Comparison of ENCODE assay signal across 10 cellular contexts in genomic region chr2:46676198-46676597, GRCh38.
"Had no signal": no experiment of that assay in that cellular context is flagged by ENCODE, and none has a peak within 500 bp of the region (broad histone marks: within the 10 kb centered on the region; RNA-seq: fewer than 3 reads in every experiment).

No MANE protein-coding gene starts in this region.

- DNase-seq: H9, HCEC 1CT, HFFc6, IMR-90, KBM-7 had no signal

- FAIRE-seq: H1, H54, HTR-8/SVneo had no signal

- ATAC-seq: GM23338 had no signal

- H3K27ac Mint-ChIP-seq: GM23338, H9, HFFc6 had no signal

- H3K27ac ChIP-seq: KMS-11 had no signal

- H3K9ac ChIP-seq: KMS-11 had no signal

- H3K4me3 ChIP-seq: GM23338 had no signal

- H3K4me3 Mint-ChIP-seq: GM23338, H9, HFFc6 had no signal
